Comparison of ENCODE assay signal across 8 cellular contexts in genomic region chr3:29282431-29283296, GRCh38. TPM values are rescaled to one million over a fixed set of nuclear protein-coding genes. Genes with fewer than 3 reads are reported as not detected.
DNase-seq lines count a peak whose midpoint lies in the region; ATAC-seq lines count a peak whose summit lies in the region.

No MANE protein-coding gene starts in this region.

- POLR2A ChIA-PET in activated CD4-positive, alpha-beta T cell treated with anti-CD3 and anti-CD28 coated beads, Interleukin-2, amount 10 ng/mL, durations not matched to agents 7 days and 5 days (lab: Charles Lee) = no interaction called here

- H3K4me1 ChIP-seq in thymus (ENCODE audit: control insufficient read depth, insufficient read depth, low read length) = no peaks in the 10 kb centered on the region

- H3K9me3 Mint-ChIP-seq in activated CD4-positive, alpha-beta T cell treated with anti-CD3 and anti-CD28 coated beads, Interleukin-2, amount 10 ng/mL, durations not matched to agents 7 days and 5 days = no peaks in the 10 kb centered on the region
- no peaks in the 10 kb centered on the region for H3K9me3 Mint-ChIP-seq in activated T-helper 2 cell treated with anti-CD3 and anti-CD28 coated beads, Interferon-gamma antibody, Interleukin-2, Interleukin-4, amounts not matched to agents 10 μg/mL and 5 μg/mL and 100 μg/mL, durations not matched to agents 14 hours and 24 hours and 36 hours

- no peaks in the 10 kb centered on the region for H3K36me3 Mint-ChIP-seq in activated CD4-positive, alpha-beta T cell treated with anti-CD3 and anti-CD28 coated beads, Interleukin-2, amount 10 ng/mL, durations not matched to agents 7 days and 5 days (ENCODE audit: low read depth)
- H3K36me3 Mint-ChIP-seq in activated T-helper 2 cell treated with anti-CD3 and anti-CD28 coated beads, Interferon-gamma antibody, Interleukin-2, Interleukin-4, amounts not matched to agents 10 μg/mL and 5 μg/mL and 100 μg/mL, durations not matched to agents 14 hours and 24 hours and 36 hours (ENCODE audit: low read depth) = no peaks in the 10 kb centered on the region

- peak overlapping the region; percentile 40 for H3K27ac ChIP-seq in thymus (ENCODE audit: low read depth)

- H3K9me3 ChIP-seq in iPS-18c (ENCODE audit: control insufficient read depth, insufficient read depth, low read length) (no peaks in the 10 kb centered on the region), thymus (ENCODE audit: control insufficient read depth) (no peaks in the 10 kb centered on the region)

- CTCF ChIA-PET in activated CD4-positive, alpha-beta T cell treated with anti-CD3 and anti-CD28 coated beads, Interleukin-2, amount 10 ng/mL, durations not matched to agents 7 days and 5 days (lab: Charles Lee) = no interaction called here

- H3K27ac Mint-ChIP-seq in activated CD4-positive, alpha-beta T cell treated with anti-CD3 and anti-CD28 coated beads, Interleukin-2, amount 10 ng/mL, durations not matched to agents 7 days and 5 days = no peak overlapping the region
- H3K27ac Mint-ChIP-seq in activated T-helper 2 cell treated with anti-CD3 and anti-CD28 coated beads, Interferon-gamma antibody, Interleukin-2, Interleukin-4, amounts not matched to agents 10 μg/mL and 5 μg/mL and 100 μg/mL, durations not matched to agents 14 hours and 24 hours and 36 hours = peak overlapping the region; percentile 74

- H3K4me3 ChIP-seq in iPS-18c (ENCODE audit: insufficient read depth, low read depth, low read length) = peak overlapping the region; percentile 38
- peak overlapping the region; percentile 40 for H3K4me3 ChIP-seq in thymus (ENCODE audit: low read length)

- H3K27me3 Mint-ChIP-seq in activated CD4-positive, alpha-beta T cell treated with anti-CD3 and anti-CD28 coated beads, Interleukin-2, amount 10 ng/mL, durations not matched to agents 7 days and 5 days = peaks cover 7% of the 10 kb centered on the region
- peaks cover 19% of the 10 kb centered on the region for H3K27me3 Mint-ChIP-seq in activated T-helper 2 cell treated with anti-CD3 and anti-CD28 coated beads, Interferon-gamma antibody, Interleukin-2, Interleukin-4, amounts not matched to agents 10 μg/mL and 5 μg/mL and 100 μg/mL, durations not matched to agents 14 hours and 24 hours and 36 hours (ENCODE audit: low read depth)

- intact Hi-C loops in activated T-helper 2 cell treated with anti-CD3 and anti-CD28 coated beads, Interferon-gamma antibody, Interleukin-2, Interleukin-4, amounts not matched to agents 10 μg/mL and 5 μg/mL and 100 μg/mL, durations not matched to agents 14 hours and 24 hours and 36 hours (cut with micrococcal nuclease) = loop anchor here (1.0 to 5.0 kb wide), 7 partner anchors 26 to 935 kb away; partner anchors contain the start of genes AZI2 and ZCWPW2

- WGBS in thymus = 90% methylated on average over 14 of the region's 14 CpGs

- no peaks in the 10 kb centered on the region for H3K36me3 ChIP-seq in thymus (ENCODE audit: control insufficient read depth, insufficient read depth)

- H3K27me3 ChIP-seq in thymus (ENCODE audit: control insufficient read depth, insufficient read depth) = no peaks in the 10 kb centered on the region

- H3K4me1 Mint-ChIP-seq in activated CD4-positive, alpha-beta T cell treated with anti-CD3 and anti-CD28 coated beads, Interleukin-2, amount 10 ng/mL, durations not matched to agents 7 days and 5 days = peaks cover 31% of the 10 kb centered on the region
- H3K4me1 Mint-ChIP-seq in activated T-helper 2 cell treated with anti-CD3 and anti-CD28 coated beads, Interferon-gamma antibody, Interleukin-2, Interleukin-4, amounts not matched to agents 10 μg/mL and 5 μg/mL and 100 μg/mL, durations not matched to agents 14 hours and 24 hours and 36 hours (ENCODE audit: low read depth) = peaks cover 31% of the 10 kb centered on the region

- H3K4me3 Mint-ChIP-seq in activated CD4-positive, alpha-beta T cell treated with anti-CD3 and anti-CD28 coated beads, Interleukin-2, amount 10 ng/mL, durations not matched to agents 7 days and 5 days = peak overlapping the region; percentile 75
- H3K4me3 Mint-ChIP-seq in activated T-helper 2 cell treated with anti-CD3 and anti-CD28 coated beads, Interferon-gamma antibody, Interleukin-2, Interleukin-4, amounts not matched to agents 10 μg/mL and 5 μg/mL and 100 μg/mL, durations not matched to agents 14 hours and 24 hours and 36 hours (ENCODE audit: low read depth) = peak overlapping the region; percentile 80

- no peak for DNase-seq in activated CD4-positive, alpha-beta T cell treated with anti-CD3 and anti-CD28 coated beads, Interleukin-2, amount 10 ng/mL, durations not matched to agents 7 days and 5 days
- no peak for DNase-seq in activated CD4-positive, alpha-beta T cell treated with anti-CD3 and anti-CD28 coated beads, Interleukin-2, amount 50 U/mL, for 48 hours
- no peak for DNase-seq in activated T-helper 2 cell treated with anti-CD3 and anti-CD28 coated beads, Interferon-gamma antibody, Interleukin-2, Interleukin-4, amounts not matched to agents 10 μg/mL and 5 μg/mL and 100 μg/mL, durations not matched to agents 14 hours and 24 hours and 36 hours (ENCODE audit: low spot score)
- DNase-seq in NCI-H1694 treated with DMSO at 0.1 percent for 48 hours (lab: John Stamatoyannopoulos, UW) = no peak

- ATAC-seq in GM21360 (IDR thresholded peaks at IDR 0.05; ENCODE audit: unreplicated experiment) (no peak), HG02870 (IDR thresholded peaks at IDR 0.05; ENCODE audit: unreplicated experiment) (no peak)

RNA-seq across cellular contexts. Expression of gene RBMS3, which starts 1.8 kb away (rescaled TPM):
- total RNA-seq in activated CD4-positive, alpha-beta T cell treated with anti-CD3 and anti-CD28 coated beads, Interleukin-2, amount 10 ng/mL, durations not matched to agents 7 days and 5 days = under 1 TPM; 0.25 to 0.27 TPM
- 4.5 and 5.3 TPM in 2 replicates for total RNA-seq in activated T-helper 2 cell treated with anti-CD3 and anti-CD28 coated beads, Interferon-gamma antibody, Interleukin-2, Interleukin-4, amounts not matched to agents 10 μg/mL and 5 μg/mL and 100 μg/mL, durations not matched to agents 14 hours and 24 hours and 36 hours
- 12.8 TPM for polyA plus RNA-seq in thymus
